ENCODE assay signal across 1 cellular context in the genomic region with DNA sequence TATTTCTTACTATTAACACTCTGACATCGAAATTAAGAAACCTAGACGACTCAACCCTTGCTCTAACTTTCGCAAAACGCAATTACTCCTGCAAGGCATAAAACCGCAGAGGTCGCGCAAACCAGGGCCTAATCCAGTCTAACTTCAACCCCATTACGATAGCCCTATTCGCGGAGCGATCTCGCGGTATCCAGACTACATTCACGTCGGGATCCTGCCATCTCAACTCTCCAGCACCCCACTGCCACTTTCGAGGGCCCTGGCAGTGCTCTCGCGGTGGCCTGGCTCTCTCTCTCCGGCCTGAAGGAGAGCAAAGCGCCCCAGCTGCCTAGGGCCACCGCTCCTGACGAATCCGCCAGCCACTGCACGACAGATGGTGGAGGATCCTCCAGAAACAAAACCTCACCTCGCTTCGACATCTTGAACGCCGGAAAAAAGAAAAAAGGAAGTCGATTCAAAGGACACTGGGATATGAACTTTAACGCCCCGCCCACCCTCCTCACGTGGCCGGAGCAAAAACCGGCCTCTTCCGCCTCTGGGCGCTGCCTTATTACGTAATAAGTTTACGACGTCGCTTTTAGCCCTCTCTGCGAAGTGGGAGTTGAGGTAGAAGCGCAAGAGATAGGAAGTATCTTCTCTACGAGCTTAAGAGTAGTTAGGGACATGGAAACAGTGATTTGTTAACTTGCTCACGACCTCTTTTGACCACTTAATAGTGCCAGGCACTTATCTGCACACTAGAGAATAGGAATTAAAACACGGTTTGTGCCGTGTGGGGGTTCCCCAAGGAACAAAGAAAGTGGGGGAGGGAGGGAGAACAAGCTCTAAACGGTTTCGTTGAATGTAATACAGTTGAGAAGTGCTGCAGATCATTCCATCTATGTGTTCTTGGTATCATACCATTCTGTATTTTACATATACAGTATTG.
TF ChIP-seq lines count a peak whose summit lies in the region.

Gene RPL23 (minus strand): TSS at position 430 of the 928 bp plus-strand sequence. CDS start 11 bp downstream, at position 419.

TF ChIP-seq in K562, 482 proteins besides CTCF, POLR2A, EP300 and RAD21 (continued from another document and continues in another):
- TF ChIP-seq SAFB2 (IDR thresholded peaks at IDR 0.05; ENCODE audit: borderline replicate concordance, low read depth, low read length, severe bottlenecking) (no peak), TCFL5 (CRISPR knock-in tag; conservative IDR thresholded peaks at IDR 0.05) (no peak), XRCC5 (IDR thresholded peaks at IDR 0.05; ENCODE audit: low read depth, low read length) (0 out of 2 replicates have a peak, but pooled peaks have one; percentile 23), RHOXF2B (CRISPR knock-in tag; conservative IDR thresholded peaks at IDR 0.05) (no peak), IFI16 (CRISPR knock-in tag; IDR thresholded peaks at IDR 0.05) (no peak), CHD1 (IDR thresholded peaks at IDR 0.05; ENCODE audit: low read length) (peak; percentile 96), ZBTB1 (CRISPR knock-in tag; IDR thresholded peaks at IDR 0.05; ENCODE audit: borderline replicate concordance, low read depth) (no peak), RCOR1 (IDR thresholded peaks at IDR 0.05; ENCODE audit: borderline replicate concordance in 1 of 2, low read depth in 2 of 2, low read length in 2 of 2) (0 out of 4 replicates have a peak, but pooled peaks of 1 of the 2 experiments have one; percentile 36), KHSRP (IDR thresholded peaks at IDR 0.05) (peak; percentile 70; the same call in 1 of the 2 replicates), ZNF764 (CRISPR knock-in tag; IDR thresholded peaks at IDR 0.05; ENCODE audit: low read depth) (no peak), DDX20 (tag; IDR thresholded peaks at IDR 0.05; ENCODE audit: low read depth) (no peak), SMARCC2 (IDR thresholded peaks at IDR 0.05; ENCODE audit: low read depth) (no peak), NFRKB (IDR thresholded peaks at IDR 0.05; ENCODE audit: low read depth) (peak; percentile 91), HEY1 (CRISPR knock-in tag; IDR thresholded peaks at IDR 0.05; ENCODE audit: borderline replicate concordance) (0 out of 2 replicates have a peak, but pooled peaks have one; percentile 36), KAT7 (CRISPR knock-in tag; IDR thresholded peaks at IDR 0.05; ENCODE audit: borderline replicate concordance) (0 out of 2 replicates have a peak, but pooled peaks have one; percentile 5), PML (IDR thresholded peaks at IDR 0.05; ENCODE audit: low read length) (peak; percentile 88), TSC22D4 (tag; IDR thresholded peaks at IDR 0.05) (no peak), ZNF584 (CRISPR knock-in tag; IDR thresholded peaks at IDR 0.05; ENCODE audit: low read depth) (no peak), TEAD1 (CRISPR knock-in tag; IDR thresholded peaks at IDR 0.05) (0 out of 4 replicates have a peak, but pooled peaks have one; percentile 6 to 14), ZKSCAN1 (IDR thresholded peaks at IDR 0.05; ENCODE audit: low read depth, low read length) (peak; percentile 40; the same call in 1 of the 2 replicates), ERF (CRISPR knock-in tag; IDR thresholded peaks at IDR 0.05) (no peak), SPI1 (IDR thresholded peaks at IDR 0.05; ENCODE audit: borderline replicate concordance, low read depth, low read length) (peak; percentile 96), HDAC3 (IDR thresholded peaks at IDR 0.05; ENCODE audit: borderline replicate concordance, partially characterized antibody) (peak; percentile 56), FOXK1 (CRISPR knock-in tag; IDR thresholded peaks at IDR 0.05; ENCODE audit: borderline replicate concordance) (peak; percentile 8; the same call in 1 of the 2 replicates), HDAC6 (IDR thresholded peaks at IDR 0.05; ENCODE audit: low read depth, low read length) (no peak), ZNF12 (CRISPR knock-in tag; IDR thresholded peaks at IDR 0.05) (no peak), RAD51 (IDR thresholded peaks at IDR 0.05; ENCODE audit: borderline replicate concordance, low read depth) (peak; percentile 94), ZNF217 (CRISPR knock-in tag; IDR thresholded peaks at IDR 0.05) (no peak), ESRRB (CRISPR knock-in tag; IDR thresholded peaks at IDR 0.05; ENCODE audit: borderline replicate concordance) (no peak), E2F3 (CRISPR knock-in tag; IDR thresholded peaks at IDR 0.05) (no peak), PKNOX1 (IDR thresholded peaks at IDR 0.05) (no peak)
- TF ChIP-seq, protein P1, sequence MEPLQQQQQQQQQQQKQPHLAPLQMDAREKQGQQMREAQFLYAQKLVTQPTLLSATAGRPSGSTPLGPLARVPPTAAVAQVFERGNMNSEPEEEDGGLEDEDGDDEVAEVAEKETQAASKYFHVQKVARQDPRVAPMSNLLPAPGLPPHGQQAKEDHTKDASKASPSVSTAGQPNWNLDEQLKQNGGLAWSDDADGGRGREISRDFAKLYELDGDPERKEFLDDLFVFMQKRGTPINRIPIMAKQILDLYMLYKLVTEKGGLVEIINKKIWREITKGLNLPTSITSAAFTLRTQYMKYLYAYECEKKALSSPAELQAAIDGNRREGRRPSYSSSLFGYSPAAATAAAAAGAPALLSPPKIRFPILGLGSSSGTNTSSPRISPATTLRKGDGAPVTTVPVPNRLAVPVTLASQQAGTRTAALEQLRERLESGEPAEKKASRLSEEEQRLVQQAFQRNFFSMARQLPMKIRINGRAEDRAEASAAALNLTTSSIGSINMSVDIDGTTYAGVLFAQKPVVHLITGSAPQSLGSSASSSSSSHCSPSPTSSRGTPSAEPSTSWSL (CRISPR knock-in tag; IDR thresholded peaks at IDR 0.05; ENCODE audit: borderline replicate concordance): no peak
- TF ChIP-seq, protein P2, sequence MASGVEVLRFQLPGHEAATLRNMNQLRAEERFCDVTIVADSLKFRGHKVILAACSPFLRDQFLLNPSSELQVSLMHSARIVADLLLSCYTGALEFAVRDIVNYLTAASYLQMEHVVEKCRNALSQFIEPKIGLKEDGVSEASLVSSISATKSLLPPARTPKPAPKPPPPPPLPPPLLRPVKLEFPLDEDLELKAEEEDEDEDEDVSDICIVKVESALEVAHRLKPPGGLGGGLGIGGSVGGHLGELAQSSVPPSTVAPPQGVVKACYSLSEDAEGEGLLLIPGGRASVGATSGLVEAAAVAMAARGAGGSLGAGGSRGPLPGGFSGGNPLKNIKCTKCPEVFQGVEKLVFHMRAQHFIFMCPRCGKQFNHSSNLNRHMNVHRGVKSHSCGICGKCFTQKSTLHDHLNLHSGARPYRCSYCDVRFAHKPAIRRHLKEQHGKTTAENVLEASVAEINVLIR (CRISPR knock-in tag; IDR thresholded peaks at IDR 0.05): peak; percentile 93
- TF ChIP-seq, protein P3, sequence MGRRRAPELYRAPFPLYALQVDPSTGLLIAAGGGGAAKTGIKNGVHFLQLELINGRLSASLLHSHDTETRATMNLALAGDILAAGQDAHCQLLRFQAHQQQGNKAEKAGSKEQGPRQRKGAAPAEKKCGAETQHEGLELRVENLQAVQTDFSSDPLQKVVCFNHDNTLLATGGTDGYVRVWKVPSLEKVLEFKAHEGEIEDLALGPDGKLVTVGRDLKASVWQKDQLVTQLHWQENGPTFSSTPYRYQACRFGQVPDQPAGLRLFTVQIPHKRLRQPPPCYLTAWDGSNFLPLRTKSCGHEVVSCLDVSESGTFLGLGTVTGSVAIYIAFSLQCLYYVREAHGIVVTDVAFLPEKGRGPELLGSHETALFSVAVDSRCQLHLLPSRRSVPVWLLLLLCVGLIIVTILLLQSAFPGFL (CRISPR knock-in tag; IDR thresholded peaks at IDR 0.05): no peak; the same call in 1 of the 2 replicates
- TF ChIP-seq, protein P4, sequence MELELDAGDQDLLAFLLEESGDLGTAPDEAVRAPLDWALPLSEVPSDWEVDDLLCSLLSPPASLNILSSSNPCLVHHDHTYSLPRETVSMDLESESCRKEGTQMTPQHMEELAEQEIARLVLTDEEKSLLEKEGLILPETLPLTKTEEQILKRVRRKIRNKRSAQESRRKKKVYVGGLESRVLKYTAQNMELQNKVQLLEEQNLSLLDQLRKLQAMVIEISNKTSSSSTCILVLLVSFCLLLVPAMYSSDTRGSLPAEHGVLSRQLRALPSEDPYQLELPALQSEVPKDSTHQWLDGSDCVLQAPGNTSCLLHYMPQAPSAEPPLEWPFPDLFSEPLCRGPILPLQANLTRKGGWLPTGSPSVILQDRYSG (tag; conservative IDR thresholded peaks at IDR 0.05; ENCODE audit: low read depth): no peak
- TF ChIP-seq, protein P5, sequence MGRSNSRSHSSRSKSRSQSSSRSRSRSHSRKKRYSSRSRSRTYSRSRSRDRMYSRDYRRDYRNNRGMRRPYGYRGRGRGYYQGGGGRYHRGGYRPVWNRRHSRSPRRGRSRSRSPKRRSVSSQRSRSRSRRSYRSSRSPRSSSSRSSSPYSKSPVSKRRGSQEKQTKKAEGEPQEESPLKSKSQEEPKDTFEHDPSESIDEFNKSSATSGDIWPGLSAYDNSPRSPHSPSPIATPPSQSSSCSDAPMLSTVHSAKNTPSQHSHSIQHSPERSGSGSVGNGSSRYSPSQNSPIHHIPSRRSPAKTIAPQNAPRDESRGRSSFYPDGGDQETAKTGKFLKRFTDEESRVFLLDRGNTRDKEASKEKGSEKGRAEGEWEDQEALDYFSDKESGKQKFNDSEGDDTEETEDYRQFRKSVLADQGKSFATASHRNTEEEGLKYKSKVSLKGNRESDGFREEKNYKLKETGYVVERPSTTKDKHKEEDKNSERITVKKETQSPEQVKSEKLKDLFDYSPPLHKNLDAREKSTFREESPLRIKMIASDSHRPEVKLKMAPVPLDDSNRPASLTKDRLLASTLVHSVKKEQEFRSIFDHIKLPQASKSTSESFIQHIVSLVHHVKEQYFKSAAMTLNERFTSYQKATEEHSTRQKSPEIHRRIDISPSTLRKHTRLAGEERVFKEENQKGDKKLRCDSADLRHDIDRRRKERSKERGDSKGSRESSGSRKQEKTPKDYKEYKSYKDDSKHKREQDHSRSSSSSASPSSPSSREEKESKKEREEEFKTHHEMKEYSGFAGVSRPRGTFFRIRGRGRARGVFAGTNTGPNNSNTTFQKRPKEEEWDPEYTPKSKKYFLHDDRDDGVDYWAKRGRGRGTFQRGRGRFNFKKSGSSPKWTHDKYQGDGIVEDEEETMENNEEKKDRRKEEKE (IDR thresholded peaks at IDR 0.05; ENCODE audit: borderline replicate concordance in 1 of 2, control insufficient read depth in 1 of 2, low read depth in 2 of 2, low read length in 1 of 2): no peak
